Comparison of ENCODE assay signal across 6 cellular contexts in genomic region chr11:574632-575323, GRCh38. TPM values are rescaled to one million over a fixed set of nuclear protein-coding genes. Genes with fewer than 3 reads are reported as not detected.
DNase-seq lines count a peak whose midpoint lies in the region; ATAC-seq and TF ChIP-seq lines count a peak whose summit lies in the region.

No MANE protein-coding gene starts in this region.

- H3K4me3 ChIP-seq in esophagus muscularis mucosa, result peak overlapping the region; percentile 64 to 94 (median 76)

- H3K27me3 ChIP-seq in esophagus muscularis mucosa, result no peaks in the 10 kb centered on the region

- peaks cover 52% of the 10 kb centered on the region for H3K4me1 Mint-ChIP-seq in stimulated activated naive CD8-positive, alpha-beta T cell treated with anti-CD3 and anti-CD28 coated beads, Interleukin-15, amount 100 ng/mL, for 72 hours

- peaks cover 37 to 48% (median 44%) of the 10 kb centered on the region in 4 donors for H3K4me1 ChIP-seq in esophagus muscularis mucosa

- H3K27me3 Mint-ChIP-seq in stimulated activated naive CD8-positive, alpha-beta T cell treated with anti-CD3 and anti-CD28 coated beads, Interleukin-15, amount 100 ng/mL, for 72 hours, result peaks cover 16% of the 10 kb centered on the region

- no peaks in the 10 kb centered on the region for H3K9me3 Mint-ChIP-seq in stimulated activated naive CD8-positive, alpha-beta T cell treated with anti-CD3 and anti-CD28 coated beads, Interleukin-15, amount 100 ng/mL, for 72 hours

- TF ChIP-seq CTCF in esophagus muscularis mucosa (IDR thresholded peaks at IDR 0.05), result no peak

- H3K36me3 ChIP-seq in esophagus muscularis mucosa, result no peaks in the 10 kb centered on the region

- no peak for TF ChIP-seq EP300 in esophagus muscularis mucosa (IDR thresholded peaks at IDR 0.05)

- DNase-seq in NCI-H146 (lab: John Stamatoyannopoulos, UW), result peak; percentile 48
- no peak for DNase-seq in NCI-H146 treated with DMSO at 0.1 percent for 48 hours (lab: John Stamatoyannopoulos, UW; ENCODE audit: unreplicated experiment)
- DNase-seq in esophagus muscularis mucosa (ENCODE audit: extremely low spot score), result no peak
- no peak for DNase-seq in stimulated activated naive CD8-positive, alpha-beta T cell treated with anti-CD3 and anti-CD28 coated beads, Interleukin-15, amount 100 ng/mL, for 72 hours
- no peak for DNase-seq in HUDEP-2 (lab: John Stamatoyannopoulos, UW; ENCODE audit: unreplicated experiment in 76 of 76)
- no peak for DNase-seq in NOMO-1 (lab: John Stamatoyannopoulos, UW; ENCODE audit: unreplicated experiment in 2 of 2)

- ATAC-seq in stimulated activated naive CD8-positive, alpha-beta T cell treated with anti-CD3 and anti-CD28 coated beads, Interleukin-15, amount 100 ng/mL, for 72 hours, result no peak

- H3K9me3 ChIP-seq in esophagus muscularis mucosa, result no peaks in the 10 kb centered on the region

- 45% methylated on average over 19 of the region's 28 CpGs for WGBS in esophagus muscularis mucosa

- peak overlapping the region; percentile 78 to 94 (median 90) for H3K27ac ChIP-seq in esophagus muscularis mucosa (replicated peaks in 1 of 4)

- intact Hi-C loops in esophagus muscularis mucosa (cut with DNase I), result no loop called here

- no peak for TF ChIP-seq POLR2A in esophagus muscularis mucosa (IDR thresholded peaks at IDR 0.05; ENCODE audit: low read depth)

- peak overlapping the region in 1 of 2 donors; percentile 8 for H3K27ac Mint-ChIP-seq in stimulated activated naive CD8-positive, alpha-beta T cell treated with anti-CD3 and anti-CD28 coated beads, Interleukin-15, amount 100 ng/mL, for 72 hours

- peak overlapping the region; percentile 75 to 89 for H3K4me3 Mint-ChIP-seq in stimulated activated naive CD8-positive, alpha-beta T cell treated with anti-CD3 and anti-CD28 coated beads, Interleukin-15, amount 100 ng/mL, for 72 hours

RNA-seq across cellular contexts. Expression of gene PHRF1, which starts 1.5 kb away (rescaled TPM):
- total RNA-seq in esophagus muscularis mucosa, result 10 to 100 TPM; 24.5 to 38.2 (median 28.7) TPM

RNA-seq across cellular contexts. Expression of gene RASSF7, which starts 14.0 kb away (rescaled TPM):
- 10 to 100 TPM in 3 of 4 donors, 1 to 10 TPM in 1; 2.9 to 24.4 (median 13.7) TPM for total RNA-seq in esophagus muscularis mucosa

RNA-seq across cellular contexts. Expression of gene LMNTD2, which starts 14.2 kb away (rescaled TPM):
- 1 to 10 TPM in 3 of 4 donors, under 1 TPM in 1; 0.52 to 3.1 (median 1.7) TPM for total RNA-seq in esophagus muscularis mucosa

RNA-seq across cellular contexts. Expression of gene LRRC56, which starts 37.5 kb away (rescaled TPM):
- under 1 TPM in 2 of 4 donors, not detected in 2; 0.19 to 0.33 TPM for total RNA-seq in esophagus muscularis mucosa

RNA-seq across cellular contexts. Expression of gene HRAS, which starts 39.4 kb away (rescaled TPM):
- 10 to 100 TPM; 45.7 to 85.2 (median 61.7) TPM for total RNA-seq in esophagus muscularis mucosa
